Comparison of ENCODE assay signal across 1 cellular context in genomic region chr2:85878719-85879390, GRCh38.
TF ChIP-seq lines count a peak whose summit lies in the region.

No MANE protein-coding gene starts in this region.

TF ChIP-seq in GM12878, 131 proteins besides CTCF, POLR2A, EP300 and RAD21:
- TF ChIP-seq RUNX3 (IDR thresholded peaks at IDR 0.05; ENCODE audit: low read length): peak; percentile 20; the same call in 1 of the 2 replicates
- no peak for TF ChIP-seq BRCA1 (IDR thresholded peaks at IDR 0.05; ENCODE audit: low read depth, low read length)
- peak; percentile 2; the same call in 1 of the 2 replicates for TF ChIP-seq NFIC (IDR thresholded peaks at IDR 0.05; ENCODE audit: low read depth, low read length)
